Comparison of ENCODE assay signal across 29 cellular contexts in genomic region chr3:77125934-77126333, GRCh38.
"Had no signal": no experiment of that assay in that cellular context is flagged by ENCODE, and none has a peak within 500 bp of the region (broad histone marks: within the 10 kb centered on the region; RNA-seq: fewer than 3 reads in every experiment).

No MANE protein-coding gene starts in this region.

- H3K27ac ChIP-seq: ascending aorta, breast epithelium, cardiac muscle cell, colonic mucosa, epithelial cell of prostate had no signal

- H3K4me3 Mint-ChIP-seq: activated CD4-positive, alpha-beta memory T cell treated with anti-CD3 and anti-CD28 coated beads for 36 hours; activated CD4-positive, alpha-beta T cell treated with anti-CD3 and anti-CD28 coated beads for 36 hours; activated CD4-positive, alpha-beta T cell treated with anti-CD3 and anti-CD28 coated beads, Interleukin-2, amount 10 ng/mL, durations not matched to agents 24 days and 14 days; activated CD8-positive, alpha-beta memory T cell treated with anti-CD3 and anti-CD28 coated beads, Interleukin-2, amount 10 ng/mL, durations not matched to agents 7 days and 5 days; activated CD8-positive, alpha-beta T cell treated with anti-CD3 and anti-CD28 coated beads, Interleukin-2, amount 10 ng/mL, durations not matched to agents 7 days and 5 days; activated naive CD4-positive, alpha-beta T cell treated with anti-CD3 and anti-CD28 coated beads for 36 hours; activated naive CD4-positive, alpha-beta T cell treated with anti-CD3 and anti-CD28 coated beads, Interleukin-2, amount 50 U/mL, for 24 hours; activated naive CD8-positive, alpha-beta T cell treated with anti-CD3 and anti-CD28 coated beads for 36 hours; activated naive CD8-positive, alpha-beta T cell treated with anti-CD3 and anti-CD28 coated beads, Interleukin-2, amount 50 U/mL, for 24 hours; activated T-helper 1 cell treated with anti-CD3 and anti-CD28 coated beads, Interleukin-12 subunit alpha, Interleukin-12 subunit beta, Interleukin-2, Interleukin-4 antibody, amounts not matched to agents 30 ng/mL and 10 ng/mL and 1 ng/mL, durations not matched to agents 14 hours and 24 hours and 36 hours; brain had no signal

- H3K27me3 Mint-ChIP-seq: activated CD4-positive, alpha-beta memory T cell treated with anti-CD3 and anti-CD28 coated beads for 36 hours; activated CD4-positive, alpha-beta T cell treated with anti-CD3 and anti-CD28 coated beads for 36 hours; activated CD4-positive, alpha-beta T cell treated with anti-CD3 and anti-CD28 coated beads, Interleukin-2, amount 10 ng/mL, durations not matched to agents 24 days and 14 days; activated CD8-positive, alpha-beta memory T cell treated with anti-CD3 and anti-CD28 coated beads, Interleukin-2, amount 10 ng/mL, durations not matched to agents 7 days and 5 days; activated naive CD4-positive, alpha-beta T cell treated with anti-CD3 and anti-CD28 coated beads, Interleukin-2, amount 50 U/mL, for 24 hours; activated naive CD8-positive, alpha-beta T cell treated with anti-CD3 and anti-CD28 coated beads for 36 hours; activated naive CD8-positive, alpha-beta T cell treated with anti-CD3 and anti-CD28 coated beads, Interleukin-2, amount 50 U/mL, for 24 hours; brain had no signal

- H3K36me3 ChIP-seq: ascending aorta, breast epithelium, cardiac muscle cell, colonic mucosa had no signal

- DNase-seq: activated CD4-positive, alpha-beta memory T cell treated with anti-CD3 and anti-CD28 coated beads for 36 hours; activated CD4-positive, alpha-beta T cell treated with anti-CD3 and anti-CD28 coated beads for 36 hours; activated CD4-positive, alpha-beta T cell treated with anti-CD3 and anti-CD28 coated beads, Interleukin-2, amount 10 ng/mL, durations not matched to agents 24 days and 14 days; activated CD4-positive, CD25-positive, alpha-beta regulatory T cell; activated CD4-positive, CD25-positive, alpha-beta regulatory T cell treated with anti-CD3 and anti-CD28 coated beads, Interleukin-2, amount 50 U/mL, for 72 hours; activated CD8-positive, alpha-beta memory T cell treated with anti-CD3 and anti-CD28 coated beads, Interleukin-2, amount 10 ng/mL, durations not matched to agents 7 days and 5 days; activated CD8-positive, alpha-beta memory T cell treated with anti-CD3 and anti-CD28 coated beads, Interleukin-2, amount 50 U/mL, for 4 hours; activated CD8-positive, alpha-beta T cell treated with anti-CD3 and anti-CD28 coated beads, Interleukin-2, amount 10 ng/mL, durations not matched to agents 7 days and 5 days; activated effector memory CD4-positive, alpha-beta T cell treated with anti-CD3 and anti-CD28 coated beads, Interleukin-2, amount 50 U/mL, for 16 hours; activated naive CD4-positive, alpha-beta T cell treated with anti-CD3 and anti-CD28 coated beads for 36 hours; activated naive CD8-positive, alpha-beta T cell treated with anti-CD3 and anti-CD28 coated beads for 36 hours; activated naive CD8-positive, alpha-beta T cell treated with anti-CD3 and anti-CD28 coated beads, Interleukin-2, amount 50 U/mL, for 24 hours; activated T-cell treated with anti-CD3 and anti-CD28 coated beads, Interleukin-2, amount 50 U/mL, for 1 hour; activated T-cell treated with anti-CD3 and anti-CD28 coated beads, Interleukin-2, amount 50 U/mL, for 48 hours; central memory CD4-positive, alpha-beta T cell; cerebellar nuclear complex; colonic mucosa; effector CD8-positive, alpha-beta T cell; foreskin fibroblast; head of caudate nucleus; T-helper 2 cell had no signal

- H3K9me3 ChIP-seq: ascending aorta, breast epithelium, colonic mucosa had no signal

- H3K4me1 ChIP-seq: ascending aorta, breast epithelium, colonic mucosa had no signal

- H3K4me3 ChIP-seq: ascending aorta, breast epithelium, cardiac muscle cell, colonic mucosa had no signal

- H3K36me3 Mint-ChIP-seq: activated CD4-positive, alpha-beta memory T cell treated with anti-CD3 and anti-CD28 coated beads for 36 hours; activated naive CD4-positive, alpha-beta T cell treated with anti-CD3 and anti-CD28 coated beads, Interleukin-2, amount 50 U/mL, for 24 hours; activated naive CD8-positive, alpha-beta T cell treated with anti-CD3 and anti-CD28 coated beads for 36 hours had no signal

- ATAC-seq: activated CD4-positive, alpha-beta T cell treated with anti-CD3 and anti-CD28 coated beads for 36 hours; activated CD8-positive, alpha-beta memory T cell treated with anti-CD3 and anti-CD28 coated beads, Interleukin-2, amount 10 ng/mL, durations not matched to agents 7 days and 5 days; activated CD8-positive, alpha-beta T cell treated with anti-CD3 and anti-CD28 coated beads, Interleukin-2, amount 10 ng/mL, durations not matched to agents 7 days and 5 days; activated naive CD8-positive, alpha-beta T cell treated with anti-CD3 and anti-CD28 coated beads, Interleukin-2, amount 50 U/mL, for 24 hours had no signal

- H3K4me1 Mint-ChIP-seq: activated CD4-positive, alpha-beta T cell treated with anti-CD3 and anti-CD28 coated beads for 36 hours; activated CD4-positive, alpha-beta T cell treated with anti-CD3 and anti-CD28 coated beads, Interleukin-2, amount 10 ng/mL, durations not matched to agents 24 days and 14 days; activated CD8-positive, alpha-beta memory T cell treated with anti-CD3 and anti-CD28 coated beads, Interleukin-2, amount 10 ng/mL, durations not matched to agents 7 days and 5 days; activated naive CD4-positive, alpha-beta T cell treated with anti-CD3 and anti-CD28 coated beads, Interleukin-2, amount 50 U/mL, for 24 hours; activated naive CD8-positive, alpha-beta T cell treated with anti-CD3 and anti-CD28 coated beads for 36 hours; activated naive CD8-positive, alpha-beta T cell treated with anti-CD3 and anti-CD28 coated beads, Interleukin-2, amount 50 U/mL, for 24 hours had no signal

- H3K27ac Mint-ChIP-seq: activated CD4-positive, alpha-beta memory T cell treated with anti-CD3 and anti-CD28 coated beads for 36 hours; activated CD4-positive, alpha-beta T cell treated with anti-CD3 and anti-CD28 coated beads for 36 hours; activated CD4-positive, alpha-beta T cell treated with anti-CD3 and anti-CD28 coated beads, Interleukin-2, amount 10 ng/mL, durations not matched to agents 24 days and 14 days; activated CD8-positive, alpha-beta memory T cell treated with anti-CD3 and anti-CD28 coated beads, Interleukin-2, amount 10 ng/mL, durations not matched to agents 7 days and 5 days; activated CD8-positive, alpha-beta T cell treated with anti-CD3 and anti-CD28 coated beads, Interleukin-2, amount 10 ng/mL, durations not matched to agents 7 days and 5 days; activated naive CD4-positive, alpha-beta T cell treated with anti-CD3 and anti-CD28 coated beads for 36 hours; activated naive CD4-positive, alpha-beta T cell treated with anti-CD3 and anti-CD28 coated beads, Interleukin-2, amount 50 U/mL, for 24 hours; activated naive CD8-positive, alpha-beta T cell treated with anti-CD3 and anti-CD28 coated beads for 36 hours; activated naive CD8-positive, alpha-beta T cell treated with anti-CD3 and anti-CD28 coated beads, Interleukin-2, amount 50 U/mL, for 24 hours; activated T-helper 1 cell treated with anti-CD3 and anti-CD28 coated beads, Interleukin-12 subunit alpha, Interleukin-12 subunit beta, Interleukin-2, Interleukin-4 antibody, amounts not matched to agents 30 ng/mL and 10 ng/mL and 1 ng/mL, durations not matched to agents 14 hours and 24 hours and 36 hours; activated T-helper 2 cell treated with anti-CD3 and anti-CD28 coated beads, Interferon-gamma antibody, Interleukin-2, Interleukin-4, amounts not matched to agents 10 μg/mL and 5 μg/mL and 100 μg/mL, durations not matched to agents 14 hours and 24 hours and 36 hours; brain had no signal

- H3K27me3 ChIP-seq: ascending aorta, breast epithelium, cardiac muscle cell, colonic mucosa had no signal

- H3K9me3 Mint-ChIP-seq: activated naive CD4-positive, alpha-beta T cell treated with anti-CD3 and anti-CD28 coated beads, Interleukin-2, amount 50 U/mL, for 24 hours; activated T-helper 1 cell treated with anti-CD3 and anti-CD28 coated beads, Interleukin-12 subunit alpha, Interleukin-12 subunit beta, Interleukin-2, Interleukin-4 antibody, amounts not matched to agents 30 ng/mL and 10 ng/mL and 1 ng/mL, durations not matched to agents 14 hours and 24 hours and 36 hours had no signal
